In genomic region chr15:35061171-35062163, GRCh38 we compare ENCODE assay signal across 15 cellular contexts. TPM values are rescaled to one million over a fixed set of nuclear protein-coding genes. Genes with fewer than 3 reads are reported as not detected.
DNase-seq lines count a peak whose midpoint lies in the region; TF ChIP-seq lines count a peak whose summit lies in the region.
"Had no signal": no experiment of that assay in that cellular context is flagged by ENCODE, and none has a peak within 500 bp of the region (broad histone marks: within the 10 kb centered on the region; RNA-seq: fewer than 3 reads in every experiment).

No MANE protein-coding gene starts in this region.

- in situ Hi-C loops in brain microvascular endothelial cell (cut with HindIII; ENCODE audit: low pct_ligation_motif_present, low sequenced_read_pairs): no loop called here

- H3K27me3 ChIP-seq in brain microvascular endothelial cell (replicated peaks) (no peaks in the 10 kb centered on the region), iPS-15b (ENCODE audit: control insufficient read depth, insufficient read depth, low read length) (no peaks in the 10 kb centered on the region)

- H3K27ac ChIP-seq in brain microvascular endothelial cell: no peak overlapping the region

- no peaks in the 10 kb centered on the region for H3K9me3 ChIP-seq in iPS-15b (ENCODE audit: control insufficient read depth, insufficient read depth, low read length)

- H3K4me3 ChIP-seq in brain microvascular endothelial cell (ENCODE audit: low read depth, low read length) (no peak overlapping the region), iPS-15b (ENCODE audit: low read depth, low read length) (peak overlapping the region; percentile 26)

- peak overlapping the region; percentile 27 for H3K9ac ChIP-seq in iPS-15b (ENCODE audit: low read depth, low read length)

- no peaks in the 10 kb centered on the region for H3K36me3 ChIP-seq in brain microvascular endothelial cell (replicated peaks)
- H3K36me3 ChIP-seq in iPS-15b (ENCODE audit: control insufficient read depth, insufficient read depth, low read length): no peaks in the 10 kb centered on the region

- H3K4me1 ChIP-seq in iPS-15b (ENCODE audit: control insufficient read depth, insufficient read depth, low read length): peaks cover 33% of the 10 kb centered on the region

- TF ChIP-seq CTCF in brain microvascular endothelial cell (IDR thresholded peaks at IDR 0.05; ENCODE audit: low read depth, low read length, missing control alignments): no peak

- peak; percentile 15 for DNase-seq in Daoy (ENCODE audit: low read depth)
- DNase-seq in HCEC 1CT: peak; percentile 6
- peak; percentile 12 for DNase-seq in brain microvascular endothelial cell
- no peak for DNase-seq in activated CD4-positive, alpha-beta T cell treated with anti-CD3 and anti-CD28 coated beads for 4 hours
- no peak for DNase-seq in NCI-H146 (lab: John Stamatoyannopoulos, UW)
- no peak for DNase-seq in medulla oblongata (ENCODE audit: extremely low spot score)
- no peak for DNase-seq in RKO (ENCODE audit: low spot score)
- DNase-seq: activated CD4-positive, alpha-beta memory T cell treated with anti-CD3 and anti-CD28 coated beads for 36 hours; activated gamma-delta T cell; midbrain; NCI-H1436 treated with DMSO at 0.1 percent for 48 hours; NCI-H524 treated with DMSO at 0.1 percent for 48 hours; RPMI8226 had no signal

RNA-seq across cellular contexts. Expression of gene NANOGP8, which starts 23.6 kb away (rescaled TPM):
- not detected in 2 replicates for total RNA-seq in Daoy (2014; rRNA removed; shearing (Covaris generic))
- total RNA-seq: activated CD4-positive, alpha-beta memory T cell treated with anti-CD3 and anti-CD28 coated beads for 36 hours; pulmonary artery endothelial cell had no signal

Comparison
In these comparisons a context has a peak if more than half of its experiments do, and no peak if none do; other contexts are left out.
1. DNase-seq: peak in Daoy (single experiment), HCEC 1CT (single experiment) and brain microvascular endothelial cell (single experiment); none in activated CD4-positive, alpha-beta T cell treated with anti-CD3 and anti-CD28 coated beads for 4 hours (0 of 2), NCI-H146 (single experiment), medulla oblongata (single experiment) and RKO (single experiment).